In genomic region chr14:66999978-67000377, GRCh38 we compare ENCODE assay signal across 26 cellular contexts.
DNase-seq lines count a peak whose midpoint lies in the region; ATAC-seq, FAIRE-seq and TF ChIP-seq lines count a peak whose summit lies in the region.
"Had no signal": no experiment of that assay in that cellular context is flagged by ENCODE, and none has a peak within 500 bp of the region (broad histone marks: within the 10 kb centered on the region; RNA-seq: fewer than 3 reads in every experiment).

No MANE protein-coding gene starts in this region.

- H2BK20ac ChIP-seq in H1 (ENCODE audit: low read length): no peak overlapping the region

- no peaks in the 10 kb centered on the region for H3K79me2 ChIP-seq in H1 (ENCODE audit: control insufficient read depth in 1 of 2, insufficient read depth in 2 of 2, low read length in 2 of 2)

- H2AFZ ChIP-seq in H1 (ENCODE audit: low read length): no peak overlapping the region

- H3K56ac ChIP-seq in H1 (replicated peaks; ENCODE audit: insufficient read length, low read depth, low read length): no peak overlapping the region

- H3K36me3 ChIP-seq in H1 (ENCODE audit: control insufficient read depth in 2 of 4, insufficient read depth in 4 of 4, low read length in 3 of 4) (no peaks in the 10 kb centered on the region), liver (ENCODE audit: control insufficient read depth in 4 of 4, insufficient read depth in 3 of 4, low read depth in 1 of 4, low read length in 3 of 4) (peaks cover 0 to 9% (median 3%) of the 10 kb centered on the region in 4 donors), transverse colon (no peaks in the 10 kb centered on the region)
- H3K36me3 ChIP-seq: BE2C, BLaER1 had no signal

- TF ChIP-seq CTCF in H1 (IDR thresholded peaks at IDR 0.05; ENCODE audit: control extremely low read depth in 1 of 3, insufficient read depth in 1 of 3, low read depth in 1 of 3, low read length in 3 of 3): no peak
- no peak for TF ChIP-seq CTCF in liver (IDR thresholded peaks at IDR 0.05; ENCODE audit: low read depth, low read length, missing input control)
- no peak for TF ChIP-seq CTCF in transverse colon (IDR thresholded peaks at IDR 0.05)
- TF ChIP-seq CTCF in dorsolateral prefrontal cortex (IDR thresholded peaks at IDR 0.05 in 54 of 56, conservative IDR thresholded peaks at IDR 0.05 in 2 of 56; ENCODE audit: low read depth in 1 of 56, partially characterized antibody in 56 of 56): no peak

- no peak overlapping the region for H2BK12ac ChIP-seq in H1 (ENCODE audit: low read depth, low read length)

- CTCF ChIA-PET in H1 (lab: Charles Lee; ENCODE audit: partially characterized antibody): no interaction called here

- no peak overlapping the region for H2BK120ac ChIP-seq in H1 (replicated peaks; ENCODE audit: low read depth, low read length)

- H3K27ac ChIP-seq in H1 (ENCODE audit: low read depth, low read length) (no peak overlapping the region), liver (ENCODE audit: low read depth in 1 of 2, low read length in 2 of 2) (no peak overlapping the region), transverse colon (no peak overlapping the region), dorsolateral prefrontal cortex (no peak overlapping the region)
- H3K27ac ChIP-seq: BLaER1 had no signal

- TF ChIP-seq EP300 in H1 (IDR thresholded peaks at IDR 0.05; ENCODE audit: borderline replicate concordance in 1 of 2, low read depth in 2 of 2, low read length in 2 of 2) (no peak), transverse colon (IDR thresholded peaks at IDR 0.05; ENCODE audit: low read depth) (no peak)

- H3K18ac ChIP-seq in H1 (ENCODE audit: extremely low read depth, low read length): no peak overlapping the region

- H3K27me3 ChIP-seq in H1 (replicated peaks in 1 of 4; ENCODE audit: control insufficient read depth in 3 of 4, extremely low read depth in 1 of 4, insufficient read depth in 3 of 4, low read length in 3 of 4): no peaks in the 10 kb centered on the region
- H3K27me3 ChIP-seq in liver (ENCODE audit: control insufficient read depth in 4 of 4, insufficient read depth in 4 of 4, low read length in 3 of 4): no peaks in the 10 kb centered on the region
- no peaks in the 10 kb centered on the region for H3K27me3 ChIP-seq in transverse colon
- H3K27me3 ChIP-seq in dorsolateral prefrontal cortex: no peaks in the 10 kb centered on the region
- H3K27me3 ChIP-seq: BE2C, BLaER1 had no signal

- H4K8ac ChIP-seq in H1 (ENCODE audit: extremely low read depth, insufficient read depth, low read length): no peak overlapping the region

- H3K4ac ChIP-seq in H1 (replicated peaks; ENCODE audit: insufficient read length, low read depth, low read length): no peak overlapping the region

- H3K4me3 ChIP-seq in H1 (ENCODE audit: extremely low read depth in 1 of 4, insufficient read depth in 2 of 4, low read depth in 3 of 4, low read length in 4 of 4) (no peak overlapping the region), liver (ENCODE audit: low read depth in 1 of 3, low read length in 3 of 3) (no peak overlapping the region), transverse colon (no peak overlapping the region), dorsolateral prefrontal cortex (no peak overlapping the region)
- H3K4me3 ChIP-seq: BLaER1, GM12878 had no signal

- intact Hi-C loops in transverse colon (cut with DNase I; ENCODE audit: low total_unique reads) (no loop called here), dorsolateral prefrontal cortex (cut with DNase I) (no loop called here)

- H4K20me1 ChIP-seq in H1 (replicated peaks in 1 of 2; ENCODE audit: control insufficient read depth in 1 of 2, insufficient read depth in 2 of 2, low read length in 2 of 2): no peaks in the 10 kb centered on the region
- H4K20me1 ChIP-seq: BLaER1 had no signal

- no peak overlapping the region for H2AK5ac ChIP-seq in H1 (ENCODE audit: low read depth, low read length)

- H4K5ac ChIP-seq in H1 (ENCODE audit: insufficient read length, low read depth, low read length): no peak overlapping the region

- H3K23me2 ChIP-seq in H1 (ENCODE audit: low read depth, low read length): no peaks in the 10 kb centered on the region

- no peaks in the 10 kb centered on the region for H3K9me3 ChIP-seq in H1 (ENCODE audit: insufficient read depth in 2 of 2, low read depth in 1 of 2, low read length in 1 of 2)
- no peaks in the 10 kb centered on the region for H3K9me3 ChIP-seq in liver (ENCODE audit: control insufficient read depth in 4 of 4, low read length in 3 of 4)
- no peaks in the 10 kb centered on the region for H3K9me3 ChIP-seq in transverse colon
- H3K9me3 ChIP-seq: BE2C, BLaER1 had no signal

- no peak overlapping the region for H3K14ac ChIP-seq in H1 (ENCODE audit: insufficient read length)

- no peak for TF ChIP-seq RAD21 in H1 (IDR thresholded peaks at IDR 0.05 in 1 of 2, conservative IDR thresholded peaks at IDR 0.05 in 1 of 2; ENCODE audit: low read depth in 2 of 2, low read length in 2 of 2)
- peak in 1 of 2 donors; percentile 19 for TF ChIP-seq RAD21 in liver (IDR thresholded peaks at IDR 0.05)

- H3K23ac ChIP-seq in H1 (ENCODE audit: insufficient read length): no peak overlapping the region

- H3K9ac ChIP-seq in H1 (replicated peaks in 1 of 4; ENCODE audit: extremely low read depth in 1 of 4, low read depth in 3 of 4, low read length in 3 of 4) (no peak overlapping the region), liver (ENCODE audit: low read depth in 1 of 2, low read length in 2 of 2) (no peak overlapping the region)
- H3K9ac ChIP-seq: BLaER1 had no signal

- H2BK15ac ChIP-seq in H1 (ENCODE audit: low read length): no peak overlapping the region

- peak; percentile 81 for ATAC-seq in left lobe of liver
- ATAC-seq: GM12878 had no signal

- H3K4me2 ChIP-seq in H1 (ENCODE audit: insufficient read depth in 1 of 2, low read depth in 2 of 2, low read length in 2 of 2): no peak overlapping the region
- H3K4me2 ChIP-seq: BLaER1 had no signal

- DNase-seq in H1 (ENCODE audit: low read depth in 1 of 2, low spot score in 2 of 2) (no peak), left lobe of liver (ENCODE audit: low spot score) (no peak), HK-2 (ENCODE audit: unreplicated experiment) (no peak), NCI-H524 treated with DMSO at 0.1 percent for 48 hours (lab: John Stamatoyannopoulos, UW) (no peak), transverse colon (no peak), dorsolateral prefrontal cortex (no peak)
- DNase-seq: 8988T; ACHN; BE2C; C1 segment of cervical spinal cord; CD4-positive, alpha-beta memory T cell; CD4-positive, CD25-positive, alpha-beta regulatory T cell; CD8-positive, alpha-beta memory T cell; COR-L47; DMS 273 treated with DMSO at 0.1 percent for 48 hours; DMS153; DMS53; DMS79; DND-41; EL; GDM1 had no signal

- no peak for TF ChIP-seq POLR2A in H1 (IDR thresholded peaks at IDR 0.05; ENCODE audit: control extremely low read depth in 1 of 2, low read depth in 2 of 2, low read length in 2 of 2)
- TF ChIP-seq POLR2A in transverse colon (IDR thresholded peaks at IDR 0.05): no peak

- H3K4me1 ChIP-seq in H1 (replicated peaks in 1 of 4; ENCODE audit: control insufficient read depth in 3 of 4, insufficient read depth in 4 of 4, low read length in 3 of 4) (no peaks in the 10 kb centered on the region), liver (ENCODE audit: control insufficient read depth in 4 of 4, insufficient read depth in 4 of 4, low read length in 3 of 4) (peaks cover 0 to 6% (median 4%) of the 10 kb centered on the region in 4 donors), transverse colon (peaks cover 0 to 3% (median 0%) of the 10 kb centered on the region in 4 donors)
- H3K4me1 ChIP-seq: BE2C, BLaER1 had no signal

- H2BK5ac ChIP-seq in H1 (ENCODE audit: low read depth, low read length): no peak overlapping the region

- peak; percentile 24 for FAIRE-seq in H1 (lab: Jason Lieb, UNC)
- FAIRE-seq: GM12878, GM12892, GM18507 had no signal

- in situ Hi-C loops in transverse colon (cut with MboI; ENCODE audit: low pct_ligation_motif_present in 1 of 4, low pct_unique_long_range_greater_than_20kb in 1 of 4, low sequenced_read_pairs in 3 of 4): no loop called here

- H3K79me1 ChIP-seq in H1 (ENCODE audit: low read depth, low read length): no peaks in the 10 kb centered on the region

- POLR2A ChIA-PET in H1 (lab: Charles Lee; ENCODE audit: partially characterized antibody): no interaction called here

- no peak overlapping the region for H4K91ac ChIP-seq in H1 (replicated peaks; ENCODE audit: insufficient read length, low read length)

TF ChIP-seq in H1, 55 proteins besides CTCF, POLR2A, EP300 and RAD21:
- TF ChIP-seq, protein P1, sequence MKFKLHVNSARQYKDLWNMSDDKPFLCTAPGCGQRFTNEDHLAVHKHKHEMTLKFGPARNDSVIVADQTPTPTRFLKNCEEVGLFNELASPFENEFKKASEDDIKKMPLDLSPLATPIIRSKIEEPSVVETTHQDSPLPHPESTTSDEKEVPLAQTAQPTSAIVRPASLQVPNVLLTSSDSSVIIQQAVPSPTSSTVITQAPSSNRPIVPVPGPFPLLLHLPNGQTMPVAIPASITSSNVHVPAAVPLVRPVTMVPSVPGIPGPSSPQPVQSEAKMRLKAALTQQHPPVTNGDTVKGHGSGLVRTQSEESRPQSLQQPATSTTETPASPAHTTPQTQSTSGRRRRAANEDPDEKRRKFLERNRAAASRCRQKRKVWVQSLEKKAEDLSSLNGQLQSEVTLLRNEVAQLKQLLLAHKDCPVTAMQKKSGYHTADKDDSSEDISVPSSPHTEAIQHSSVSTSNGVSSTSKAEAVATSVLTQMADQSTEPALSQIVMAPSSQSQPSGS (IDR thresholded peaks at IDR 0.05; ENCODE audit: low read length): no peak
- TF ChIP-seq TEAD4 (IDR thresholded peaks at IDR 0.05; ENCODE audit: low read depth, low read length): no peak
- no peak for TF ChIP-seq BCL11A (IDR thresholded peaks at IDR 0.05; ENCODE audit: low read depth in 2 of 2, low read length in 2 of 2)
- TF ChIP-seq CREB1 (IDR thresholded peaks at IDR 0.05): no peak

TF ChIP-seq in liver, 16 proteins besides CTCF, POLR2A, EP300 and RAD21:
- TF ChIP-seq RXRA (IDR thresholded peaks at IDR 0.05) (peak in 1 of 2 donors; percentile 13), HNF4G (IDR thresholded peaks at IDR 0.05) (peak; percentile 41), HNF4A (conservative IDR thresholded peaks at IDR 0.05) (peak; percentile 60 to 73)
- TF ChIP-seq, protein P2, sequence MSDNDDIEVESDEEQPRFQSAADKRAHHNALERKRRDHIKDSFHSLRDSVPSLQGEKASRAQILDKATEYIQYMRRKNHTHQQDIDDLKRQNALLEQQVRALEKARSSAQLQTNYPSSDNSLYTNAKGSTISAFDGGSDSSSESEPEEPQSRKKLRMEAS (IDR thresholded peaks at IDR 0.05): no peak
